ENCODE assay signal across 1 cellular context in the genomic region with DNA sequence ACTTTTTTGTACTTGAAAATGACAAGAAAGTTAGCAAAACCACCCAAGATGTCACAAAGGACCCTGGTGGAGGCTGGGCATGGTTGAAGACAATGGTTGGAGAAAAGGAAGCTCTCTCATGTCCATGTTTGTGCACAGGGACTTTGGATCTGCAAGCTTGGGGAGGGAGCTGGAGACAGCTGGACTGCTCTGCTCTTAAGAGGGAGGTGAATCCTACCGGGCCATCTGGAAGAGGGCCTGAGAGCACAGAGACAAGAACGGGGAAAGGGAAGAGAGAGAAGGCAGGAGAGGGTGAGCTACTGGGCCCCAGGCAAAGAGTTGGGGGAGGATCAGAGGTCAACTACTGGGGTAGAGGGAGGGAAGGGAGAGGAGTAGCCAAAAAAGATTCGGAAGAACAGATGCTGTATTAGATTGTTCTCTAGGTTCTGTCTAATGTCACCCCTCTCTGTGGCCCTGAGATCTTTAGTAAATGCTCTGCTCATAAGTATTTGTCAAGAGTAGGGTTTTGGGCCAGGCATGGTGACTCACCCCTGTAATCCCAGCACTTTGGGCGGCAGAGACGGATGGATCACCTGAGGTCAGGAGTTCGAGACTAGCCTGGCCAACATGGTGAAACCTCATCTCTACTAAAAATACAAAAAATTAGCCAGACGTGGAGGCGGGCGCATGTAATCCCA.
TF ChIP-seq lines count a peak whose summit lies in the region.

No MANE protein-coding gene starts in this region.

TF ChIP-seq in GM23338, 12 proteins besides CTCF, POLR2A, EP300 and RAD21 (continued from another document):
- TF ChIP-seq ZNF462 (CRISPR knock-in tag; IDR thresholded peaks at IDR 0.05): no peak
- TF ChIP-seq, protein P1, sequence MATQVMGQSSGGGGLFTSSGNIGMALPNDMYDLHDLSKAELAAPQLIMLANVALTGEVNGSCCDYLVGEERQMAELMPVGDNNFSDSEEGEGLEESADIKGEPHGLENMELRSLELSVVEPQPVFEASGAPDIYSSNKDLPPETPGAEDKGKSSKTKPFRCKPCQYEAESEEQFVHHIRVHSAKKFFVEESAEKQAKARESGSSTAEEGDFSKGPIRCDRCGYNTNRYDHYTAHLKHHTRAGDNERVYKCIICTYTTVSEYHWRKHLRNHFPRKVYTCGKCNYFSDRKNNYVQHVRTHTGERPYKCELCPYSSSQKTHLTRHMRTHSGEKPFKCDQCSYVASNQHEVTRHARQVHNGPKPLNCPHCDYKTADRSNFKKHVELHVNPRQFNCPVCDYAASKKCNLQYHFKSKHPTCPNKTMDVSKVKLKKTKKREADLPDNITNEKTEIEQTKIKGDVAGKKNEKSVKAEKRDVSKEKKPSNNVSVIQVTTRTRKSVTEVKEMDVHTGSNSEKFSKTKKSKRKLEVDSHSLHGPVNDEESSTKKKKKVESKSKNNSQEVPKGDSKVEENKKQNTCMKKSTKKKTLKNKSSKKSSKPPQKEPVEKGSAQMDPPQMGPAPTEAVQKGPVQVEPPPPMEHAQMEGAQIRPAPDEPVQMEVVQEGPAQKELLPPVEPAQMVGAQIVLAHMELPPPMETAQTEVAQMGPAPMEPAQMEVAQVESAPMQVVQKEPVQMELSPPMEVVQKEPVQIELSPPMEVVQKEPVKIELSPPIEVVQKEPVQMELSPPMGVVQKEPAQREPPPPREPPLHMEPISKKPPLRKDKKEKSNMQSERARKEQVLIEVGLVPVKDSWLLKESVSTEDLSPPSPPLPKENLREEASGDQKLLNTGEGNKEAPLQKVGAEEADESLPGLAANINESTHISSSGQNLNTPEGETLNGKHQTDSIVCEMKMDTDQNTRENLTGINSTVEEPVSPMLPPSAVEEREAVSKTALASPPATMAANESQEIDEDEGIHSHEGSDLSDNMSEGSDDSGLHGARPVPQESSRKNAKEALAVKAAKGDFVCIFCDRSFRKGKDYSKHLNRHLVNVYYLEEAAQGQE (IDR thresholded peaks at IDR 0.05; ENCODE audit: unreplicated experiment): no peak
- TF ChIP-seq JUNB (IDR thresholded peaks at IDR 0.05; ENCODE audit: unreplicated experiment): no peak
- no peak for TF ChIP-seq CREB1 (CRISPR knock-in tag; IDR thresholded peaks at IDR 0.05; ENCODE audit: low read depth)
- no peak for TF ChIP-seq ETS1 (IDR thresholded peaks at IDR 0.05)
- TF ChIP-seq EZH2 (IDR thresholded peaks at IDR 0.05; ENCODE audit: low read depth, unreplicated experiment): no peak
- TF ChIP-seq POLR2AphosphoS5 (IDR thresholded peaks at IDR 0.05; ENCODE audit: low read depth): no peak
- TF ChIP-seq EZH2phosphoT487 (IDR thresholded peaks at IDR 0.05; ENCODE audit: unreplicated experiment): no peak
- TF ChIP-seq ZNF331 (CRISPR knock-in tag; IDR thresholded peaks at IDR 0.05; ENCODE audit: low read depth): no peak
